ENCODE assay signal across 14 cellular contexts in genomic region chr4:20192754-20193521, GRCh38. TPM values are rescaled to one million over a fixed set of nuclear protein-coding genes. Genes with fewer than 3 reads are reported as not detected.
A peak's percentile ranks its signal among the peaks of the same experiment; 100 is the strongest.
DNase-seq lines count a peak whose midpoint lies in the region; ATAC-seq, FAIRE-seq and TF ChIP-seq lines count a peak whose summit lies in the region.
"Had no signal": no experiment of that assay in that cellular context is flagged by ENCODE, and none has a peak within 500 bp of the region (broad histone marks: within the 10 kb centered on the region; RNA-seq: fewer than 3 reads in every experiment).

No MANE protein-coding gene starts in this region.

- peaks cover 11% of the 10 kb centered on the region for H3K9me3 Mint-ChIP-seq in astrocyte (ENCODE audit: unreplicated experiment)

- FAIRE-seq in astrocyte (lab: Jason Lieb, UNC) = peak; percentile 64

- H3K36me3 ChIP-seq in astrocyte (ENCODE audit: insufficient read depth, low read length) (no peaks in the 10 kb centered on the region), skeletal muscle tissue (ENCODE audit: control insufficient read depth in 3 of 3, insufficient read depth in 3 of 3, low read length in 3 of 3) (no peaks in the 10 kb centered on the region)

- H3K4me1 ChIP-seq in astrocyte (ENCODE audit: insufficient read depth, low read length) (peaks cover 31% of the 10 kb centered on the region), skeletal muscle tissue (ENCODE audit: control insufficient read depth in 3 of 3, insufficient read depth in 3 of 3, low read length in 3 of 3) (peaks cover 0 to 4% (median 2%) of the 10 kb centered on the region in 3 donors)

- H3K9me3 ChIP-seq in astrocyte (ENCODE audit: insufficient read depth, low read depth, low read length) (no peaks in the 10 kb centered on the region), skeletal muscle tissue (ENCODE audit: control insufficient read depth in 3 of 3, low read length in 3 of 3) (no peaks in the 10 kb centered on the region)

- no peaks in the 10 kb centered on the region for H4K20me1 ChIP-seq in astrocyte (ENCODE audit: insufficient read depth, low read length)

- intact Hi-C loops in Right ventricle myocardium superior (cut with DNase I) = no loop called here

- DNase-seq in ELR (ENCODE audit: low read depth) = peak; percentile 59
- peak; percentile 56 for DNase-seq in astrocyte (ENCODE audit: low read depth)
- no peak for DNase-seq in Right ventricle myocardium superior
- no peak for DNase-seq in activated gamma-delta T cell (lab: John Stamatoyannopoulos, UW)
- DNase-seq in RPMI8226 = no peak
- DNase-seq in CD1c-positive myeloid dendritic cell (ENCODE audit: extremely low spot score) = no peak
- no peak for DNase-seq in GF-D8 (lab: John Stamatoyannopoulos, UW)
- DNase-seq: activated CD4-positive, alpha-beta T cell treated with anti-CD3 and anti-CD28 coated beads for 36 hours; activated T-cell treated with anti-CD3 and anti-CD28 coated beads, Interleukin-2, amount 50 U/mL, for 24 hours; amygdala; CD4-positive, alpha-beta memory T cell; NCI-H2081 treated with DMSO at 0.1 percent for 48 hours; NK-92 treated with Interleukin-12 subunit alpha and Interleukin-12 subunit beta, amount 100 ng/mL, for 24 hours had no signal

- H3K79me2 ChIP-seq in astrocyte (ENCODE audit: insufficient read depth, low read length) = no peaks in the 10 kb centered on the region

- ATAC-seq in Right ventricle myocardium superior (ENCODE audit: poor library complexity) = peak; percentile 43
- ATAC-seq: activated CD4-positive, alpha-beta T cell treated with anti-CD3 and anti-CD28 coated beads for 36 hours had no signal

- H3K4me3 ChIP-seq in astrocyte (ENCODE audit: insufficient read depth, low read depth, low read length) = no peak overlapping the region
- no peak overlapping the region for H3K4me3 ChIP-seq in skeletal muscle tissue (ENCODE audit: low read length in 3 of 3)

- H3K4me3 Mint-ChIP-seq in astrocyte (ENCODE audit: unreplicated experiment) = no peak overlapping the region
- H3K4me3 Mint-ChIP-seq: activated CD4-positive, alpha-beta T cell treated with anti-CD3 and anti-CD28 coated beads for 36 hours; activated T-cell treated with anti-CD3 and anti-CD28 coated beads, Interleukin-2, amount 50 U/mL, for 24 hours; CD4-positive, alpha-beta memory T cell had no signal

- peak overlapping the region; percentile 75 for H3K4me2 ChIP-seq in astrocyte (ENCODE audit: low read length)

- no peaks in the 10 kb centered on the region for H3K36me3 Mint-ChIP-seq in astrocyte (ENCODE audit: low read depth, unreplicated experiment)
- H3K36me3 Mint-ChIP-seq: CD4-positive, alpha-beta memory T cell had no signal

- H3K4me1 Mint-ChIP-seq in astrocyte (ENCODE audit: low read depth, unreplicated experiment) = peaks cover 21% of the 10 kb centered on the region
- H3K4me1 Mint-ChIP-seq: activated CD4-positive, alpha-beta T cell treated with anti-CD3 and anti-CD28 coated beads for 36 hours; CD4-positive, alpha-beta memory T cell had no signal

- peak overlapping the region; percentile 41 for H2AFZ ChIP-seq in astrocyte (ENCODE audit: low read depth, low read length)

- no peak overlapping the region for H3K9ac ChIP-seq in astrocyte (ENCODE audit: low read length)
- no peak overlapping the region for H3K9ac ChIP-seq in skeletal muscle tissue (ENCODE audit: low read depth in 1 of 3, low read length in 3 of 3)

- no peaks in the 10 kb centered on the region for H3K27me3 ChIP-seq in astrocyte (ENCODE audit: insufficient read depth, low read length)
- no peaks in the 10 kb centered on the region for H3K27me3 ChIP-seq in skeletal muscle tissue (ENCODE audit: control insufficient read depth in 3 of 3, insufficient read depth in 3 of 3, low read length in 3 of 3)

- no peak for TF ChIP-seq CTCF in astrocyte (IDR thresholded peaks at IDR 0.05; ENCODE audit: insufficient read depth, low read depth, low read length)

- H3K27ac ChIP-seq in astrocyte (ENCODE audit: low read depth, low read length) = peak overlapping the region; percentile 83
- H3K27ac ChIP-seq in skeletal muscle tissue (ENCODE audit: low read depth, low read length) = peak overlapping the region; percentile 39

- no peak overlapping the region for H3K27ac Mint-ChIP-seq in astrocyte (ENCODE audit: unreplicated experiment)
- H3K27ac Mint-ChIP-seq: activated CD4-positive, alpha-beta T cell treated with anti-CD3 and anti-CD28 coated beads for 36 hours; activated T-cell treated with anti-CD3 and anti-CD28 coated beads, Interleukin-2, amount 50 U/mL, for 24 hours; CD4-positive, alpha-beta memory T cell had no signal

- H3K27me3 Mint-ChIP-seq in astrocyte (ENCODE audit: low read depth, unreplicated experiment) = no peaks in the 10 kb centered on the region
- H3K27me3 Mint-ChIP-seq: activated CD4-positive, alpha-beta T cell treated with anti-CD3 and anti-CD28 coated beads for 36 hours; activated T-cell treated with anti-CD3 and anti-CD28 coated beads, Interleukin-2, amount 50 U/mL, for 24 hours; CD4-positive, alpha-beta memory T cell had no signal

RNA-seq across cellular contexts. Expression of gene SLIT2, which starts 58.8 kb away (rescaled TPM):
- total RNA-seq in astrocyte (6.4 and 11.2 TPM in 2 replicates), Right ventricle myocardium superior (10.2 TPM), skeletal muscle tissue (12.0 TPM)
- total RNA-seq: activated CD4-positive, alpha-beta T cell treated with anti-CD3 and anti-CD28 coated beads for 36 hours; CD4-positive, alpha-beta memory T cell had no signal

Comparison
In these comparisons a context has a peak if more than half of its experiments do, and no peak if none do; other contexts are left out.
1. DNase-seq: peak in ELR (single experiment) and astrocyte (single experiment); none in Right ventricle myocardium superior (single experiment), activated gamma-delta T cell (single experiment), RPMI8226 (single experiment), CD1c-positive myeloid dendritic cell (single experiment) and GF-D8 (single experiment).